In the genomic region with DNA sequence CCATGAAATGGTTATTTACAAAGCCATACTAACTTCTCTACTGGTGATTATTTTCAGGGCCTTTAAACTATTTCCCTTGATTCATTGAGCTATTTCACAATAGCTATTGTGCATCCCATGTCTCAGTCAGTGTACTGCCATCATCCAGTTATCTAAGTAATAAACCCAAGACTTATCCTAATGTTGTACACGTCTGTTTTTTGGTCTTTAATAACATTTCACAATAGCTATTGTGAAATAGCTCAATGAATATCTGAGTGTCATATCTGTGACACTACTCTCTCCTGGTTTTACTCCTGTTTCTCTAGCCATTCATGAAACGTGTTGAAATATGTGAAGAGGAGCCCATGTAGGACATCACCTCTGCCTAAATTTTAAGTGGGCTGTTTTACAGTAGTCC, we compare ENCODE assay signal across 19 cellular contexts. TPM values are rescaled to one million over a fixed set of nuclear protein-coding genes. Genes with fewer than 3 reads are reported as not detected.
A peak's percentile ranks its signal among the peaks of the same experiment; 100 is the strongest.
DNase-seq lines count a peak whose midpoint lies in the region; ATAC-seq and TF ChIP-seq lines count a peak whose summit lies in the region.
"Had no signal": no experiment of that assay in that cellular context is flagged by ENCODE, and none has a peak within 500 bp of the region (broad histone marks: within the 10 kb centered on the region; RNA-seq: fewer than 3 reads in every experiment).

No MANE protein-coding gene starts in this region.

- H3K9me3 ChIP-seq in GM23248 (ENCODE audit: low read depth) (no peaks in the 10 kb centered on the region), adipocyte (ENCODE audit: control insufficient read depth, low read length) (no peaks in the 10 kb centered on the region), suprapubic skin (no peaks in the 10 kb centered on the region)
- H3K9me3 ChIP-seq: Caco-2, SK-N-SH had no signal

- ATAC-seq in omental fat pad (ENCODE audit: low FRiP score): peak; percentile 37
- ATAC-seq in HG02571 (IDR thresholded peaks at IDR 0.05; ENCODE audit: unreplicated experiment): no peak
- ATAC-seq: Panc1 had no signal

- no peak for TF ChIP-seq POLR2A in suprapubic skin (IDR thresholded peaks at IDR 0.05)

- no peak overlapping the region for H2AFZ ChIP-seq in GM23248

- H3K9me2 ChIP-seq in GM23248 (ENCODE audit: insufficient read depth): no peaks in the 10 kb centered on the region
- H3K9me2 ChIP-seq: SK-N-SH had no signal

- H3K4me3 ChIP-seq in GM23248 (no peak overlapping the region), adipocyte (ENCODE audit: low read length) (no peak overlapping the region), fibroblast of mammary gland (ENCODE audit: control insufficient read depth, low read depth, low read length) (no peak overlapping the region), suprapubic skin (no peak overlapping the region)

- no peaks in the 10 kb centered on the region for H4K20me1 ChIP-seq in GM23248 (ENCODE audit: insufficient read depth)

- TF ChIP-seq CTCF in fibroblast of mammary gland (conservative IDR thresholded peaks at IDR 0.05; ENCODE audit: control insufficient read depth, insufficient read depth, low read depth, low read length): no peak
- no peak for TF ChIP-seq CTCF in omental fat pad (IDR thresholded peaks at IDR 0.05)
- TF ChIP-seq CTCF in suprapubic skin (IDR thresholded peaks at IDR 0.05): no peak

- in situ Hi-C loops in GM23248 (cut with MboI): no loop called here

- no peaks in the 10 kb centered on the region for H3K79me2 ChIP-seq in GM23248 (ENCODE audit: insufficient read depth)

- H3F3A ChIP-seq in GM23248 (ENCODE audit: insufficient read depth): no peaks in the 10 kb centered on the region

- no peaks in the 10 kb centered on the region for H3K36me3 ChIP-seq in GM23248 (ENCODE audit: low read depth)
- H3K36me3 ChIP-seq in adipocyte (ENCODE audit: control insufficient read depth, insufficient read depth, low read length, severe bottlenecking): no peaks in the 10 kb centered on the region
- H3K36me3 ChIP-seq in suprapubic skin: no peaks in the 10 kb centered on the region

- H3K27ac ChIP-seq in GM23248 (no peak overlapping the region), suprapubic skin (no peak overlapping the region)

- WGBS in GM23248 (ENCODE audit: low coverage in 1 of 2, low lambda C conversion rate in 2 of 2, missing lambda C conversion rate in 2 of 2), 2 experiments: 10 to 17% methylated on average over 2 of the region's 2 CpGs
- 61% methylated on average over 2 of the region's 2 CpGs for WGBS in suprapubic skin

- DNase-seq in GM23248: peak; percentile 10
- DNase-seq in adipocyte (ENCODE audit: low read depth): peak; percentile 2
- peak; percentile 43 for DNase-seq in fibroblast of mammary gland (ENCODE audit: low read depth)
- no peak for DNase-seq in omental fat pad (ENCODE audit: low spot score)
- DNase-seq in suprapubic skin (ENCODE audit: low spot score in 2 of 2): no peak
- no peak for DNase-seq in NCI-H1092 (lab: John Stamatoyannopoulos, UW)
- DNase-seq: ACHN; Caco-2; CD4-positive, CD25-positive, alpha-beta regulatory T cell; EL; H7; Karpas-422; MV-4-11; NCI-H1436; NCI-H2029 treated with DMSO at 0.1 percent for 48 hours; Right ventricle myocardium superior; SK-N-SH had no signal

- H3K27me3 ChIP-seq in GM23248 (replicated peaks; ENCODE audit: insufficient read depth) (no peaks in the 10 kb centered on the region), adipocyte (replicated peaks; ENCODE audit: control insufficient read depth, insufficient read depth, low read length) (no peaks in the 10 kb centered on the region), suprapubic skin (no peaks in the 10 kb centered on the region)

- H3K4me1 ChIP-seq in GM23248 (ENCODE audit: insufficient read depth) (no peaks in the 10 kb centered on the region), adipocyte (ENCODE audit: control insufficient read depth, insufficient read depth, low read length) (peaks cover 6% of the 10 kb centered on the region), suprapubic skin (no peaks in the 10 kb centered on the region)

- no peak for TF ChIP-seq EP300 in suprapubic skin (IDR thresholded peaks at IDR 0.05)

- H3K9ac ChIP-seq in GM23248 (no peak overlapping the region), adipocyte (ENCODE audit: low read length) (no peak overlapping the region)
- H3K9ac ChIP-seq: SK-N-SH had no signal

- H3K4me2 ChIP-seq in GM23248 (ENCODE audit: unreplicated experiment): no peak overlapping the region
- H3K4me2 ChIP-seq: SK-N-SH had no signal

RNA-seq across cellular contexts. Expression of a gene that starts 36.5 kb away (rescaled TPM):
- total RNA-seq in GM23248 (2014; rRNA removed; shearing (Covaris generic)): 1.6 and 4.4 TPM in 2 replicates
- polyA plus RNA-seq in GM23248 (2016; fragmentation: Nextera tagmentation; extraction: Ambion mirVana): 6.1 and 6.5 TPM in 2 replicates
- total RNA-seq in omental fat pad: 100 to 1,000 TPM in 1 of 4 donors, 10 to 100 TPM in 3; 25.9 to 106 (median 62.1) TPM
- 10 to 100 TPM in 1 of 4 donors, 1 to 10 TPM in 3; 2.7 to 11.0 (median 4.7) TPM for total RNA-seq in suprapubic skin
- total RNA-seq: H7 had no signal

RNA-seq across cellular contexts. Expression of a gene that starts 59.1 kb away (rescaled TPM):
- total RNA-seq in GM23248 (2014; rRNA removed; shearing (Covaris generic)): 37.3 and 40.4 TPM in 2 replicates
- 38.3 and 38.7 TPM in 2 replicates for polyA plus RNA-seq in GM23248 (2016; fragmentation: Nextera tagmentation; extraction: Ambion mirVana)
- total RNA-seq in omental fat pad: 10 to 100 TPM; 24.6 to 50.8 (median 29.6) TPM
- total RNA-seq in suprapubic skin: 10 to 100 TPM; 25.2 to 40.0 (median 32.4) TPM

Comparison
In these comparisons a context has a peak if more than half of its experiments do, and no peak if none do; other contexts are left out.
1. DNase-seq: peak in GM23248 (single experiment), adipocyte (single experiment) and fibroblast of mammary gland (single experiment); none in omental fat pad (single experiment), suprapubic skin (0 of 2) and NCI-H1092 (single experiment).